ENCODE assay signal across 29 cellular contexts in the genomic region with DNA sequence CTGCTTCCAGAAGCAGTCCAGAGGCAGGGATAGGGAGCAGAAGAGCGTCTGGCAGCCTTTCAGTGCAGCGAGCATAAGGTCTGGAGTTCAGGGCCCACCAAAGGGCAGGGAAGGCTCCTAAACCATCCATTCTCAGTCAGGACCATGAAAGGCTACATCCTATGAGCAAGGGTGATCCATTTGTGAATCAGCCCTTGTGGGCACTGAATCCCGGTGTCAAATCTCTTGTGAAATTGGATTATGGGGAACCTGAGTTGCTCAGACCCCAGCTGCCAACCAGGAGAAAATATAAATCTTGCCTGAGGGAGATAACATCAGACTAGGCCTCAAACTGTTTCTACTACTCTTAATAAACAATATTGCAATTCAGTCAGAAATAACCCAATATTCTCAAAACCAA.
"Had no signal": no experiment of that assay in that cellular context is flagged by ENCODE, and none has a peak within 500 bp of the region (broad histone marks: within the 10 kb centered on the region; RNA-seq: fewer than 3 reads in every experiment).

No MANE protein-coding gene starts in this region.

- H3K9me3 ChIP-seq: adrenal gland, Peyer's patch had no signal

- H3K4me1 ChIP-seq: adrenal gland, Peyer's patch had no signal

- H3K27me3 ChIP-seq: adrenal gland, Peyer's patch had no signal

- H3K4me3 ChIP-seq: adrenal gland, Peyer's patch had no signal

- ATAC-seq: activated T-helper 17 cell treated with anti-CD3 and anti-CD28 coated beads, Interleukin-2, amount 50 U/mL, for 72 hours; T-helper 17 cell had no signal

- DNase-seq: activated CD4-positive, alpha-beta memory T cell treated with anti-CD3 and anti-CD28 coated beads for 36 hours; activated CD4-positive, alpha-beta T cell treated with anti-CD3 and anti-CD28 coated beads, Interleukin-2, amount 10 ng/mL, durations not matched to agents 7 days and 5 days; activated CD4-positive, CD25-positive, alpha-beta regulatory T cell; activated CD8-positive, alpha-beta memory T cell treated with anti-CD3 and anti-CD28 coated beads for 24 hours; activated gamma-delta T cell treated with Interleukin-2 at 50 U/mL for 16 hours; activated naive CD4-positive, alpha-beta T cell treated with anti-CD3 and anti-CD28 coated beads, Interleukin-2, amount 50 U/mL, for 16 hours; activated naive CD8-positive, alpha-beta T cell treated with anti-CD3 and anti-CD28 coated beads, Interleukin-2, amount 10 ng/mL, durations not matched to agents 7 days and 5 days; activated T-cell treated with anti-CD3 and anti-CD28 coated beads for 4 hours; activated T-cell treated with anti-CD3 and anti-CD28 coated beads, Interleukin-2, amount 50 U/mL, for 48 hours; adrenal gland; anterior cingulate cortex; caudate nucleus; KBM-7; MM.1S; NCI-H1417; NCI-H1930; NCI-H2171; NCI-H2227 treated with DMSO at 0.1 percent for 48 hours; NCI-H446 treated with DMSO at 0.1 percent for 48 hours; NCI-H524 treated with DMSO at 0.1 percent for 48 hours; NCI-H748 treated with DMSO at 0.1 percent for 48 hours; NK-92 treated with Interleukin-12 subunit alpha and Interleukin-12 subunit beta, amount 100 ng/mL, for 24 hours; OCI-M1; Peyer's patch; SHP77 treated with DMSO at 0.1 percent for 48 hours; T-helper 17 cell; T-helper 9 cell had no signal

- H3K27ac Mint-ChIP-seq: activated CD4-positive, alpha-beta memory T cell treated with anti-CD3 and anti-CD28 coated beads for 36 hours; activated CD4-positive, alpha-beta T cell treated with anti-CD3 and anti-CD28 coated beads, Interleukin-2, amount 10 ng/mL, durations not matched to agents 7 days and 5 days; activated naive CD8-positive, alpha-beta T cell treated with anti-CD3 and anti-CD28 coated beads, Interleukin-2, amount 10 ng/mL, durations not matched to agents 7 days and 5 days; activated T-helper 17 cell treated with anti-CD3 and anti-CD28 coated beads, Interleukin-2, amount 50 U/mL, for 72 hours; T-helper 17 cell had no signal

- H3K36me3 Mint-ChIP-seq: activated CD4-positive, alpha-beta memory T cell treated with anti-CD3 and anti-CD28 coated beads for 36 hours; activated naive CD8-positive, alpha-beta T cell treated with anti-CD3 and anti-CD28 coated beads, Interleukin-2, amount 10 ng/mL, durations not matched to agents 7 days and 5 days had no signal

- H3K4me1 Mint-ChIP-seq: activated CD4-positive, alpha-beta T cell treated with anti-CD3 and anti-CD28 coated beads, Interleukin-2, amount 10 ng/mL, durations not matched to agents 7 days and 5 days; activated naive CD8-positive, alpha-beta T cell treated with anti-CD3 and anti-CD28 coated beads, Interleukin-2, amount 10 ng/mL, durations not matched to agents 7 days and 5 days; activated T-helper 17 cell treated with anti-CD3 and anti-CD28 coated beads, Interleukin-2, amount 50 U/mL, for 72 hours; T-helper 17 cell had no signal

- H3K36me3 ChIP-seq: adrenal gland, Peyer's patch had no signal

- H3K9me3 Mint-ChIP-seq: activated CD4-positive, alpha-beta memory T cell treated with anti-CD3 and anti-CD28 coated beads for 36 hours; activated CD4-positive, alpha-beta T cell treated with anti-CD3 and anti-CD28 coated beads, Interleukin-2, amount 10 ng/mL, durations not matched to agents 7 days and 5 days; activated naive CD8-positive, alpha-beta T cell treated with anti-CD3 and anti-CD28 coated beads, Interleukin-2, amount 10 ng/mL, durations not matched to agents 7 days and 5 days; activated T-helper 17 cell treated with anti-CD3 and anti-CD28 coated beads, Interleukin-2, amount 50 U/mL, for 72 hours had no signal

- H3K4me3 Mint-ChIP-seq: activated CD4-positive, alpha-beta memory T cell treated with anti-CD3 and anti-CD28 coated beads for 36 hours; activated CD4-positive, alpha-beta T cell treated with anti-CD3 and anti-CD28 coated beads, Interleukin-2, amount 10 ng/mL, durations not matched to agents 7 days and 5 days; activated naive CD8-positive, alpha-beta T cell treated with anti-CD3 and anti-CD28 coated beads, Interleukin-2, amount 10 ng/mL, durations not matched to agents 7 days and 5 days; activated T-helper 17 cell treated with anti-CD3 and anti-CD28 coated beads, Interleukin-2, amount 50 U/mL, for 72 hours; T-helper 17 cell had no signal

- H3K27ac ChIP-seq: adrenal gland, Peyer's patch, VCaP had no signal
